25 cellular contexts compared by ENCODE assay signal in genomic region chr1:244576259-244576892, GRCh38.
"Had no signal": no experiment of that assay in that cellular context is flagged by ENCODE, and none has a peak within 500 bp of the region (broad histone marks: within the 10 kb centered on the region; RNA-seq: fewer than 3 reads in every experiment).

No MANE protein-coding gene starts in this region.

- ATAC-seq: activated CD4-positive, alpha-beta T cell treated with anti-CD3 and anti-CD28 coated beads for 36 hours; activated T-cell treated with anti-CD3 and anti-CD28 coated beads, Interleukin-2, amount 50 U/mL, for 72 hours; naive thymus-derived CD8-positive, alpha-beta T cell; stimulated activated naive B cell treated with anti-CD40 and anti-IgM and Interleukin-4, amounts not matched to agents 10 μg/mL and 1 μg/mL and 100 μg/mL, for 72 hours had no signal

- H3K9ac ChIP-seq: neural progenitor cell had no signal

- H3K9me3 ChIP-seq: testis had no signal

- H3K4me1 Mint-ChIP-seq: activated B cell treated with CpG ODN at 0.5 μM for 24 hours; activated CD4-positive, alpha-beta T cell treated with anti-CD3 and anti-CD28 coated beads for 36 hours; activated naive CD4-positive, alpha-beta T cell treated with anti-CD3 and anti-CD28 coated beads, Interleukin-2, amount 10 ng/mL, durations not matched to agents 7 days and 5 days; brain; immature natural killer cell; mesothelial cell of epicardium; naive thymus-derived CD8-positive, alpha-beta T cell; neural progenitor cell; stimulated activated naive B cell treated with anti-CD40 and anti-IgM and Interleukin-4, amounts not matched to agents 10 μg/mL and 1 μg/mL and 100 μg/mL, for 72 hours had no signal

- H3K27ac Mint-ChIP-seq: activated B cell treated with CpG ODN at 0.5 μM for 24 hours; activated CD4-positive, alpha-beta T cell treated with anti-CD3 and anti-CD28 coated beads for 36 hours; activated naive CD4-positive, alpha-beta T cell treated with anti-CD3 and anti-CD28 coated beads, Interleukin-2, amount 10 ng/mL, durations not matched to agents 7 days and 5 days; activated T-cell treated with anti-CD3 and anti-CD28 coated beads, Interleukin-2, amount 50 U/mL, for 72 hours; brain; dendritic cell treated with granulocyte-macrophage colony-stimulating factor and Interleukin-4, amounts not matched to agents 40 ng/mL and 50 ng/mL, for 4 days; immature natural killer cell; mesothelial cell of epicardium; naive thymus-derived CD8-positive, alpha-beta T cell; neural progenitor cell; stimulated activated naive B cell treated with anti-CD40 and anti-IgM and Interleukin-4, amounts not matched to agents 10 μg/mL and 1 μg/mL and 100 μg/mL, for 72 hours had no signal

- H3K27me3 ChIP-seq: hepatocyte, neural progenitor cell, sigmoid colon, testis, uterus had no signal

- H3K27ac ChIP-seq: hepatocyte, left ventricle myocardium inferior, neural progenitor cell, sigmoid colon, testis, uterus had no signal

- H3K36me3 ChIP-seq: left ventricle myocardium inferior, neural progenitor cell, sigmoid colon, uterus had no signal

- H3K4me2 ChIP-seq: hepatocyte, neural progenitor cell had no signal

- H3K36me3 Mint-ChIP-seq: activated naive CD4-positive, alpha-beta T cell treated with anti-CD3 and anti-CD28 coated beads, Interleukin-2, amount 10 ng/mL, durations not matched to agents 7 days and 5 days; brain had no signal

- H3K4me3 Mint-ChIP-seq: activated B cell treated with CpG ODN at 0.5 μM for 24 hours; activated CD4-positive, alpha-beta T cell treated with anti-CD3 and anti-CD28 coated beads for 36 hours; activated naive CD4-positive, alpha-beta T cell treated with anti-CD3 and anti-CD28 coated beads, Interleukin-2, amount 10 ng/mL, durations not matched to agents 7 days and 5 days; activated T-cell treated with anti-CD3 and anti-CD28 coated beads, Interleukin-2, amount 50 U/mL, for 72 hours; brain; dendritic cell treated with granulocyte-macrophage colony-stimulating factor and Interleukin-4, amounts not matched to agents 40 ng/mL and 50 ng/mL, for 4 days; immature natural killer cell; mesothelial cell of epicardium; naive thymus-derived CD8-positive, alpha-beta T cell; neural progenitor cell; stimulated activated naive B cell treated with anti-CD40 and anti-IgM and Interleukin-4, amounts not matched to agents 10 μg/mL and 1 μg/mL and 100 μg/mL, for 72 hours had no signal

- H3K27me3 Mint-ChIP-seq: activated B cell treated with CpG ODN at 0.5 μM for 24 hours; activated CD4-positive, alpha-beta T cell treated with anti-CD3 and anti-CD28 coated beads for 36 hours; activated naive CD4-positive, alpha-beta T cell treated with anti-CD3 and anti-CD28 coated beads, Interleukin-2, amount 10 ng/mL, durations not matched to agents 7 days and 5 days; dendritic cell treated with granulocyte-macrophage colony-stimulating factor and Interleukin-4, amounts not matched to agents 40 ng/mL and 50 ng/mL, for 4 days; naive thymus-derived CD8-positive, alpha-beta T cell; stimulated activated naive B cell treated with anti-CD40 and anti-IgM and Interleukin-4, amounts not matched to agents 10 μg/mL and 1 μg/mL and 100 μg/mL, for 72 hours had no signal

- H2AFZ ChIP-seq: hepatocyte had no signal

- H3K79me2 ChIP-seq: hepatocyte had no signal

- DNase-seq: activated B cell treated with CpG ODN at 0.5 μM for 24 hours; activated CD4-positive, alpha-beta T cell treated with anti-CD3 and anti-CD28 coated beads for 36 hours; activated CD4-positive, alpha-beta T cell treated with anti-CD3 and anti-CD28 coated beads, Interleukin-2, amount 50 U/mL, for 4 hours; activated effector memory CD4-positive, alpha-beta T cell treated with Interleukin-2 at 50 U/mL for 16 hours; activated naive CD4-positive, alpha-beta T cell treated with anti-CD3 and anti-CD28 coated beads, Interleukin-2, amount 10 ng/mL, durations not matched to agents 7 days and 5 days; activated T-cell treated with anti-CD3 and anti-CD28 coated beads, Interleukin-2, amount 50 U/mL, for 72 hours; anterior cingulate cortex; effector CD4-positive, alpha-beta T cell; foreskin melanocyte; immature natural killer cell; left ventricle myocardium inferior; posterior cingulate gyrus; sigmoid colon; stimulated activated CD4-positive, alpha-beta T cell treated with anti-CD3 and anti-CD28 coated beads, Interleukin-2, amount 100 ng/mL, for 48 hours; stimulated activated CD8-positive, alpha-beta memory T cell treated with anti-CD3 and anti-CD28 coated beads, Interleukin-4, amount 100 ng/mL, for 48 hours; stimulated activated naive B cell treated with anti-CD40 and anti-IgM and Interleukin-4, amounts not matched to agents 10 μg/mL and 1 μg/mL and 100 μg/mL, for 72 hours; testis; trophoblast cell; uterus had no signal

- H3K4me1 ChIP-seq: left ventricle myocardium inferior, neural progenitor cell, sigmoid colon, testis, uterus had no signal

- H3K4me3 ChIP-seq: hepatocyte, left ventricle myocardium inferior, neural progenitor cell, sigmoid colon, testis, uterus had no signal
